In genomic region chr3:160384639-160385312, GRCh38 we compare ENCODE assay signal across 21 cellular contexts.
"Had no signal": no experiment of that assay in that cellular context is flagged by ENCODE, and none has a peak within 500 bp of the region (broad histone marks: within the 10 kb centered on the region; RNA-seq: fewer than 3 reads in every experiment).

No MANE protein-coding gene starts in this region.

- ATAC-seq: activated T-cell treated with anti-CD3 and anti-CD28 coated beads, Interleukin-2, amount 50 U/mL, for 4 hours; heart left ventricle; left ventricle myocardium superior; naive thymus-derived CD8-positive, alpha-beta T cell; stimulated activated naive B cell treated with anti-CD40 and anti-IgM and Interleukin-4, amounts not matched to agents 10 μg/mL and 1 μg/mL and 100 μg/mL, for 72 hours had no signal

- H3K27me3 ChIP-seq: heart left ventricle, sigmoid colon, testis had no signal

- H3K4me1 ChIP-seq: heart left ventricle, testis had no signal

- FAIRE-seq: bronchial epithelial cell had no signal

- H3K27ac ChIP-seq: heart left ventricle, sigmoid colon, testis had no signal

- H3K4me3 ChIP-seq: heart left ventricle, sigmoid colon, smooth muscle cell, testis had no signal

- H3K9me3 ChIP-seq: heart left ventricle, sigmoid colon, testis had no signal

- DNase-seq: activated CD4-positive, alpha-beta T cell treated with anti-CD3 and anti-CD28 coated beads for 4 hours; activated CD4-positive, alpha-beta T cell treated with anti-CD3 and anti-CD28 coated beads, Interleukin-2, amount 50 U/mL, for 48 hours; activated CD4-positive, CD25-positive, alpha-beta regulatory T cell; activated CD8-positive, alpha-beta memory T cell treated with anti-CD3 and anti-CD28 coated beads, Interleukin-2, amount 50 U/mL, for 48 hours; activated naive CD4-positive, alpha-beta T cell; activated naive CD8-positive, alpha-beta T cell treated with anti-CD3 and anti-CD28 coated beads, Interleukin-2, amount 10 ng/mL, durations not matched to agents 7 days and 5 days; activated T-cell treated with anti-CD3 and anti-CD28 coated beads, Interleukin-2, amount 50 U/mL, for 4 hours; amniotic stem cell; cortex of kidney; heart left ventricle; kidney; left ventricle myocardium superior; mesenchymal stem cell; naive thymus-derived CD8-positive, alpha-beta T cell; sigmoid colon; stimulated activated CD4-positive, alpha-beta T cell treated with anti-CD3 and anti-CD28 coated beads, Interleukin-15, amount 100 ng/mL, for 24 hours; stimulated activated CD8-positive, alpha-beta memory T cell treated with anti-CD3 and anti-CD28 coated beads, Interleukin-4, amount 100 ng/mL, for 48 hours; stimulated activated naive B cell treated with anti-CD40 and anti-IgM and Interleukin-4, amounts not matched to agents 10 μg/mL and 1 μg/mL and 100 μg/mL, for 72 hours; testis had no signal
